8 cellular contexts compared by ENCODE assay signal in genomic region chr20:25178563-25179438, GRCh38. TPM values are rescaled to one million over a fixed set of nuclear protein-coding genes. Genes with fewer than 3 reads are reported as not detected.
DNase-seq lines count a peak whose midpoint lies in the region; ATAC-seq and TF ChIP-seq lines count a peak whose summit lies in the region.

No MANE protein-coding gene starts in this region.

- peaks cover 3% of the 10 kb centered on the region for H3K27me3 Mint-ChIP-seq in activated T-cell treated with anti-CD3 and anti-CD28 coated beads, Interleukin-2, amount 50 U/mL, for 72 hours (ENCODE audit: low read depth)
- H3K27me3 Mint-ChIP-seq in activated T-cell treated with anti-CD3 and anti-CD28 coated beads, Interleukin-2, amount 50 U/mL, for 24 hours = peaks cover 11% of the 10 kb centered on the region
- H3K27me3 Mint-ChIP-seq in endodermal cell (ENCODE audit: insufficient read depth) = peaks cover 41% of the 10 kb centered on the region

- no peak overlapping the region for H3K4me2 ChIP-seq in KMS-11

- 45 to 63% methylated on average over 3 to 7 of the region's 7 CpGs for WGBS in endodermal cell (ENCODE audit: insufficient coverage in 1 of 2, insufficient read length in 1 of 2), 2 experiments

- peaks cover 2 to 8% of the 10 kb centered on the region in 2 donors for H3K36me3 Mint-ChIP-seq in activated T-cell treated with anti-CD3 and anti-CD28 coated beads, Interleukin-2, amount 50 U/mL, for 72 hours (ENCODE audit: insufficient read depth in 2 of 2)
- no peaks in the 10 kb centered on the region for H3K36me3 Mint-ChIP-seq in activated T-cell treated with anti-CD3 and anti-CD28 coated beads, Interleukin-2, amount 50 U/mL, for 24 hours (ENCODE audit: low read depth)
- no peaks in the 10 kb centered on the region for H3K36me3 Mint-ChIP-seq in endodermal cell (ENCODE audit: low read depth)

- H4K20me1 ChIP-seq in KMS-11 (ENCODE audit: insufficient read depth) = no peaks in the 10 kb centered on the region

- no peak overlapping the region for H3K4me3 ChIP-seq in KMS-11 (IDR thresholded peaks at IDR 0.05; ENCODE audit: insufficient read depth, low read depth, low read length)
- H3K4me3 ChIP-seq in RWPE2 (ENCODE audit: severe bottlenecking) = no peak overlapping the region
- H3K4me3 ChIP-seq in endodermal cell (ENCODE audit: low read length) = no peak overlapping the region
- no peak overlapping the region for H3K4me3 ChIP-seq in mucosa of descending colon

- intact Hi-C loops in mucosa of descending colon (cut with DNase I, micrococcal nuclease) = loop anchor here (2.0 to 10.0 kb wide), 3 partner anchors 94 to 184 kb away; partner anchors contain the start of genes APMAP (in 1 of the 2) and VSX1 (in 1 of the 2)

- H2AFZ ChIP-seq in KMS-11 (ENCODE audit: low read depth) = no peak overlapping the region

- H3K27me3 ChIP-seq in KMS-11 (ENCODE audit: insufficient read depth, low read depth) = no peaks in the 10 kb centered on the region
- no peaks in the 10 kb centered on the region for H3K27me3 ChIP-seq in RWPE2 (ENCODE audit: insufficient read depth, poor library complexity, severe bottlenecking)
- no peaks in the 10 kb centered on the region for H3K27me3 ChIP-seq in endodermal cell (ENCODE audit: control insufficient read depth, insufficient read depth, low read length, poor library complexity, severe bottlenecking)

- H3K9me3 ChIP-seq in RWPE2 (ENCODE audit: severe bottlenecking) (no peaks in the 10 kb centered on the region), endodermal cell (ENCODE audit: control insufficient read depth, low read length) (no peaks in the 10 kb centered on the region), mucosa of descending colon (peaks cover 3% of the 10 kb centered on the region)

- H3K36me3 ChIP-seq in KMS-11 (ENCODE audit: insufficient read depth) = no peaks in the 10 kb centered on the region
- no peaks in the 10 kb centered on the region for H3K36me3 ChIP-seq in RWPE2 (ENCODE audit: low read depth)
- no peaks in the 10 kb centered on the region for H3K36me3 ChIP-seq in endodermal cell (ENCODE audit: control insufficient read depth, insufficient read depth, low read length)
- H3K36me3 ChIP-seq in mucosa of descending colon (ENCODE audit: low read depth) = no peaks in the 10 kb centered on the region

- H3K79me2 ChIP-seq in KMS-11 (ENCODE audit: insufficient read depth, low read depth) = no peaks in the 10 kb centered on the region

- peak; percentile 57 to 66 for ATAC-seq in activated T-cell treated with anti-CD3 and anti-CD28 coated beads, Interleukin-2, amount 50 U/mL, for 72 hours (replicated peaks in 1 of 2)
- ATAC-seq in RWPE2 (ENCODE audit: low read depth) (peak; percentile 95), mucosa of descending colon (peak; percentile 81), GM21367 (IDR thresholded peaks at IDR 0.05; ENCODE audit: unreplicated experiment) (no peak), GM19463 (IDR thresholded peaks at IDR 0.05; ENCODE audit: unreplicated experiment) (no peak)

- peaks cover 0 to 3% of the 10 kb centered on the region in 2 donors for H3K9me3 Mint-ChIP-seq in activated T-cell treated with anti-CD3 and anti-CD28 coated beads, Interleukin-2, amount 50 U/mL, for 72 hours
- no peaks in the 10 kb centered on the region for H3K9me3 Mint-ChIP-seq in activated T-cell treated with anti-CD3 and anti-CD28 coated beads, Interleukin-2, amount 50 U/mL, for 24 hours
- peaks cover 26% of the 10 kb centered on the region for H3K9me3 Mint-ChIP-seq in endodermal cell

- H3K27ac ChIP-seq in KMS-11 = no peak overlapping the region
- H3K27ac ChIP-seq in RWPE2 (ENCODE audit: poor library complexity, severe bottlenecking) = peak overlapping the region; percentile 70
- no peak overlapping the region for H3K27ac ChIP-seq in endodermal cell (ENCODE audit: low read depth, low read length)

- no peak overlapping the region for H3K4me3 Mint-ChIP-seq in activated T-cell treated with anti-CD3 and anti-CD28 coated beads, Interleukin-2, amount 50 U/mL, for 72 hours
- no peak overlapping the region for H3K4me3 Mint-ChIP-seq in activated T-cell treated with anti-CD3 and anti-CD28 coated beads, Interleukin-2, amount 50 U/mL, for 24 hours
- no peak overlapping the region for H3K4me3 Mint-ChIP-seq in endodermal cell

- DNase-seq in activated T-cell treated with anti-CD3 and anti-CD28 coated beads, Interleukin-2, amount 50 U/mL, for 72 hours = peak; percentile 18 to 22
- DNase-seq in activated T-cell treated with anti-CD3 and anti-CD28 coated beads, Interleukin-2, amount 50 U/mL, for 24 hours = no peak
- DNase-seq in RWPE2 (ENCODE audit: low spot score) (peak; percentile 93), endodermal cell (peak; percentile 47), mucosa of descending colon (peak in 1 of 3 donors; percentile 59)

- H3K27ac Mint-ChIP-seq in activated T-cell treated with anti-CD3 and anti-CD28 coated beads, Interleukin-2, amount 50 U/mL, for 72 hours = no peak overlapping the region
- H3K27ac Mint-ChIP-seq in activated T-cell treated with anti-CD3 and anti-CD28 coated beads, Interleukin-2, amount 50 U/mL, for 24 hours = no peak overlapping the region
- no peak overlapping the region for H3K27ac Mint-ChIP-seq in endodermal cell

- TF ChIP-seq CTCF in KMS-11 (conservative IDR thresholded peaks at IDR 0.05; ENCODE audit: low read depth, low read length) (peak; percentile 77), RWPE2 (IDR thresholded peaks at IDR 0.05; ENCODE audit: poor library complexity, severe bottlenecking) (peak; percentile 99), endodermal cell (conservative IDR thresholded peaks at IDR 0.05) (peak; percentile 87), mucosa of descending colon (IDR thresholded peaks at IDR 0.05) (peak; percentile 31)

- peaks cover 10% of the 10 kb centered on the region for H3K4me1 ChIP-seq in KMS-11 (ENCODE audit: low read depth, poor library complexity, severe bottlenecking)
- peaks cover 21% of the 10 kb centered on the region for H3K4me1 ChIP-seq in RWPE2 (ENCODE audit: insufficient read depth, poor library complexity, severe bottlenecking)
- no peaks in the 10 kb centered on the region for H3K4me1 ChIP-seq in endodermal cell (ENCODE audit: control insufficient read depth, insufficient read depth, low read length)
- no peaks in the 10 kb centered on the region for H3K4me1 ChIP-seq in mucosa of descending colon (ENCODE audit: low read depth)

- peaks cover 2% of the 10 kb centered on the region for H3K4me1 Mint-ChIP-seq in activated T-cell treated with anti-CD3 and anti-CD28 coated beads, Interleukin-2, amount 50 U/mL, for 72 hours (ENCODE audit: low read depth)
- H3K4me1 Mint-ChIP-seq in activated T-cell treated with anti-CD3 and anti-CD28 coated beads, Interleukin-2, amount 50 U/mL, for 24 hours (ENCODE audit: low read depth) = peaks cover 8% of the 10 kb centered on the region
- H3K4me1 Mint-ChIP-seq in endodermal cell = no peaks in the 10 kb centered on the region

- H3K9ac ChIP-seq in KMS-11 = no peak overlapping the region
- H3K9ac ChIP-seq in endodermal cell (ENCODE audit: extremely low read depth, low read length, poor library complexity, severe bottlenecking) = no peak overlapping the region

RNA-seq across cellular contexts. Expression of gene ENTPD6, which starts 16.7 kb away (rescaled TPM):
- total RNA-seq in activated T-cell treated with anti-CD3 and anti-CD28 coated beads, Interleukin-2, amount 50 U/mL, for 72 hours = 10 to 100 TPM; 55.3 to 58.7 TPM
- total RNA-seq in endodermal cell = 10 to 100 TPM; 77.1 to 93.6 TPM
- polyA plus RNA-seq in endodermal cell (2013, experiment 1 of 2) = 49.8 TPM
- 44.7 TPM for polyA plus RNA-seq in endodermal cell (2013, experiment 2 of 2)
- 100 to 1,000 TPM; 114 to 191 (median 140) TPM for total RNA-seq in mucosa of descending colon

Comparison
In these comparisons a context has a peak if more than half of its experiments do, and no peak if none do; other contexts are left out.
1. ATAC-seq: peak in activated T-cell treated with anti-CD3 and anti-CD28 coated beads, Interleukin-2, amount 50 U/mL, for 72 hours (2 of 2), RWPE2 (single experiment) and mucosa of descending colon (single experiment); none in GM21367 (single experiment) and GM19463 (single experiment).
2. CTCF ChIP-seq: peak in every context shown above with its lines; median percentile 99 in RWPE2; 87 in endodermal cell; 77 in KMS-11; 31 in mucosa of descending colon.